Comparison of ENCODE assay signal across 21 cellular contexts in genomic region chr2:17245921-17246320, GRCh38.
DNase-seq lines count a peak whose midpoint lies in the region; TF ChIP-seq lines count a peak whose summit lies in the region.
"Had no signal": no experiment of that assay in that cellular context is flagged by ENCODE, and none has a peak within 500 bp of the region (broad histone marks: within the 10 kb centered on the region; RNA-seq: fewer than 3 reads in every experiment).

No MANE protein-coding gene starts in this region.

- H3K9me3 Mint-ChIP-seq in nephron: no peaks in the 10 kb centered on the region

- no peak overlapping the region for H2BK120ac ChIP-seq in trophoblast cell (ENCODE audit: insufficient read depth, low read length, poor library complexity)

- no peak overlapping the region for H3K27ac ChIP-seq in A673 (ENCODE audit: low read depth, low read length, poor library complexity, severe bottlenecking)
- H3K27ac ChIP-seq in trophoblast cell (ENCODE audit: low read depth, low read length): no peak overlapping the region
- H3K27ac ChIP-seq: BLaER1 treated with 17β-estradiol and CSF1 and Interleukin-3, amounts not matched to agents 10 nM and 100 nM; KMS-11 had no signal

- no peak overlapping the region for H3K14ac ChIP-seq in trophoblast cell (ENCODE audit: low read length)

- H2BK5ac ChIP-seq in trophoblast cell (ENCODE audit: low read depth, low read length, poor library complexity): no peak overlapping the region

- H3K27me3 Mint-ChIP-seq in nephron (ENCODE audit: low read depth): no peaks in the 10 kb centered on the region

- H3K79me1 ChIP-seq in trophoblast cell (ENCODE audit: low read length): no peaks in the 10 kb centered on the region

- CTCF ChIA-PET in A673 (lab: Charles Lee): no interaction called here

- H3K4ac ChIP-seq in trophoblast cell (ENCODE audit: low read depth, low read length): no peak overlapping the region

- H3K4me1 ChIP-seq in A673 (ENCODE audit: insufficient read depth, low read length, poor library complexity, severe bottlenecking) (peaks cover 6% of the 10 kb centered on the region), trophoblast cell (ENCODE audit: control insufficient read depth in 1 of 2, insufficient read depth in 2 of 2, low read length in 2 of 2) (no peaks in the 10 kb centered on the region)

- intact Hi-C loops in A673 (cut with micrococcal nuclease; ENCODE audit: unreplicated experiment): no loop called here

- no peak overlapping the region for H2AK5ac ChIP-seq in trophoblast cell (ENCODE audit: low read length)

- no peak overlapping the region for H3K9ac ChIP-seq in trophoblast cell (ENCODE audit: low read length)
- H3K9ac ChIP-seq: BLaER1 treated with 17β-estradiol and CSF1 and Interleukin-3, amounts not matched to agents 10 nM and 100 nM; KMS-11 had no signal

- H2BK12ac ChIP-seq in trophoblast cell (ENCODE audit: low read length): no peak overlapping the region

- no peaks in the 10 kb centered on the region for H3K36me3 Mint-ChIP-seq in nephron (ENCODE audit: low read depth)
- H3K36me3 Mint-ChIP-seq: CD8-positive, alpha-beta T cell had no signal

- no peak overlapping the region for H2AFZ ChIP-seq in trophoblast cell (ENCODE audit: insufficient read depth, low read length, poor library complexity)

- H3K27ac Mint-ChIP-seq in nephron: peak overlapping the region; percentile 29 to 33 (median 32)
- H3K27ac Mint-ChIP-seq: CD8-positive, alpha-beta T cell had no signal

- H3K4me1 Mint-ChIP-seq in nephron: peaks cover 23% of the 10 kb centered on the region

- H3K79me2 ChIP-seq in trophoblast cell (ENCODE audit: control insufficient read depth, insufficient read depth, low read length, poor library complexity): no peaks in the 10 kb centered on the region

- no TSS peak for BruUV-seq in A673 (replicated peaks; lab: Mats Ljungman, UMichigan)

- peak overlapping the region in 1 of 3 experiments; percentile 31 for H3K4me3 Mint-ChIP-seq in nephron
- H3K4me3 Mint-ChIP-seq: CD8-positive, alpha-beta T cell had no signal

- no peak overlapping the region for H4K12ac ChIP-seq in trophoblast cell (ENCODE audit: low read depth, low read length)

- no peak overlapping the region for H3K23ac ChIP-seq in trophoblast cell (ENCODE audit: low read length)

- H3K4me2 ChIP-seq in trophoblast cell (ENCODE audit: low read length): no peak overlapping the region
- H3K4me2 ChIP-seq: BLaER1 treated with 17β-estradiol and CSF1 and Interleukin-3, amounts not matched to agents 10 nM and 100 nM; KMS-11 had no signal

- H3K9me3 ChIP-seq in A673 (ENCODE audit: low read depth, low read length, poor library complexity, severe bottlenecking): no peaks in the 10 kb centered on the region
- H3K9me3 ChIP-seq in trophoblast cell (ENCODE audit: insufficient read depth, low read depth, low read length): no peaks in the 10 kb centered on the region
- H3K9me3 ChIP-seq: BLaER1 treated with 17β-estradiol and CSF1 and Interleukin-3, amounts not matched to agents 10 nM and 100 nM had no signal

- POLR2A ChIA-PET in A673 (lab: Charles Lee; ENCODE audit: low non-redundant PET): no interaction called here

- no CpG with 5 or more reads among the region's 3 CpGs for WGBS in trophoblast cell (ENCODE audit: extremely low coverage, insufficient coverage, insufficient read length)

- H3K36me3 ChIP-seq in A673 (ENCODE audit: insufficient read depth, low read length, poor library complexity, severe bottlenecking) (no peaks in the 10 kb centered on the region), trophoblast cell (ENCODE audit: control insufficient read depth in 1 of 2, insufficient read depth in 2 of 2, low read length in 2 of 2) (no peaks in the 10 kb centered on the region)
- H3K36me3 ChIP-seq: BLaER1 treated with 17β-estradiol and CSF1 and Interleukin-3, amounts not matched to agents 10 nM and 100 nM had no signal

- peak; percentile 25 for DNase-seq in A673 (ENCODE audit: low spot score)
- DNase-seq in HCEC 1CT: peak; percentile 18
- peak; percentile 1 for DNase-seq in fibroblast of peridontal ligament (ENCODE audit: extremely low read depth)
- no peak for DNase-seq in DMS 273 (lab: John Stamatoyannopoulos, UW; ENCODE audit: unreplicated experiment)
- DNase-seq in NCI-H1930 (lab: John Stamatoyannopoulos, UW): no peak
- DNase-seq in NCI-H187 (lab: John Stamatoyannopoulos, UW): no peak
- DNase-seq in trophoblast cell: no peak
- DNase-seq: Calu3; CD8-positive, alpha-beta T cell; DMS53; EL; GOT3; NCI-H1436 treated with DMSO at 0.1 percent for 48 hours; NCI-H2081 treated with DMSO at 0.1 percent for 48 hours; NCI-H510A; NCI-H748 treated with DMSO at 0.1 percent for 48 hours; OCI-M1; Right ventricle myocardium superior had no signal

- no peak overlapping the region for H3K18ac ChIP-seq in trophoblast cell (ENCODE audit: low read length)

- TF ChIP-seq CTCF in A673 (conservative IDR thresholded peaks at IDR 0.05; ENCODE audit: low read depth, low read length) (no peak), nephron (IDR thresholded peaks at IDR 0.05; ENCODE audit: unreplicated experiment in 3 of 3) (no peak)

- H4K8ac ChIP-seq in trophoblast cell (ENCODE audit: low read depth, low read length): no peak overlapping the region

- H3K27me3 ChIP-seq in A673 (replicated peaks; ENCODE audit: insufficient read depth, low read depth, low read length, poor library complexity): no peaks in the 10 kb centered on the region
- H3K27me3 ChIP-seq in trophoblast cell (ENCODE audit: insufficient read depth, low read length): no peaks in the 10 kb centered on the region
- H3K27me3 ChIP-seq: BLaER1 treated with 17β-estradiol and CSF1 and Interleukin-3, amounts not matched to agents 10 nM and 100 nM had no signal

- no peak overlapping the region for H4K91ac ChIP-seq in trophoblast cell (ENCODE audit: low read depth, low read length)

- H3K4me3 ChIP-seq in A673 (ENCODE audit: low read depth, low read length, poor library complexity, severe bottlenecking): no peak overlapping the region
- H3K4me3 ChIP-seq in trophoblast cell (ENCODE audit: low read depth, low read length): no peak overlapping the region
- H3K4me3 ChIP-seq: BLaER1 treated with 17β-estradiol and CSF1 and Interleukin-3, amounts not matched to agents 10 nM and 100 nM had no signal

Comparison
In these comparisons a context has a peak if more than half of its experiments do, and no peak if none do; other contexts are left out.
1. DNase-seq: peak in A673 (single experiment), HCEC 1CT (single experiment) and fibroblast of peridontal ligament (single experiment); none in DMS 273 (single experiment), NCI-H1930 (0 of 2), NCI-H187 (0 of 2) and trophoblast cell (0 of 2).